Comparison of ENCODE assay signal across 8 cellular contexts in genomic region chr16:4330277-4330882, GRCh38. TPM values are rescaled to one million over a fixed set of nuclear protein-coding genes. Genes with fewer than 3 reads are reported as not detected.
DNase-seq lines count a peak whose midpoint lies in the region; ATAC-seq and TF ChIP-seq lines count a peak whose summit lies in the region.

No MANE protein-coding gene starts in this region.

- POLR2A ChIA-PET in CD4-positive, alpha-beta memory T cell (lab: Charles Lee; ENCODE audit: partially characterized antibody), result interaction anchor here (0.6 kb wide), 1 partner anchor 395 kb away, joined by 3 read pairs; no protein-coding TSS in a partner anchor
- POLR2A ChIA-PET in RWPE1 (lab: Yijun Ruan, JAX; ENCODE audit: low non-redundant PET), result no interaction called here

- peaks cover 4% of the 10 kb centered on the region for H3K23me2 ChIP-seq in H9 (ENCODE audit: insufficient read length, low read depth, low read length, poor library complexity, severe bottlenecking)

- H4K91ac ChIP-seq in H9 (ENCODE audit: insufficient read length, low read depth, low read length), result no peak overlapping the region

- H3K4me3 Mint-ChIP-seq in CD4-positive, alpha-beta memory T cell, result no peak overlapping the region
- H3K4me3 Mint-ChIP-seq in H9, result no peak overlapping the region
- peak overlapping the region; percentile 56 for H3K4me3 Mint-ChIP-seq in neural crest cell

- no peak overlapping the region for H3K4me2 ChIP-seq in H9 (ENCODE audit: insufficient read depth, insufficient read length, low read length)

- H4K8ac ChIP-seq in H9 (replicated peaks; ENCODE audit: insufficient read length, low read depth, low read length), result no peak overlapping the region

- H2BK12ac ChIP-seq in H9 (ENCODE audit: insufficient read length, low read depth, low read length), result no peak overlapping the region

- H4K5ac ChIP-seq in H9 (ENCODE audit: insufficient read length, low read depth, low read length), result no peak overlapping the region

- CTCF ChIA-PET in CD4-positive, alpha-beta memory T cell (lab: Charles Lee; ENCODE audit: partially characterized antibody), result interaction anchor here (0.6 to 13.3 kb wide), 16 partner anchors 8 to 391 kb away, joined by 3 to 161 read pairs (median 4); no protein-coding TSS in a partner anchor
- CTCF ChIA-PET in RWPE1 (lab: Yijun Ruan, JAX), result interaction anchor here (0.5 to 1.5 kb wide), 11 partner anchors 11 to 355 kb away, joined by 3 to 7 read pairs (median 3); partner anchors contain the start of gene TFAP4

- peaks cover 0 to 5% (median 1%) of the 10 kb centered on the region in 4 donors for H3K4me1 Mint-ChIP-seq in CD4-positive, alpha-beta memory T cell
- H3K4me1 Mint-ChIP-seq in H9 (peaks cover 4 to 8% of the 10 kb centered on the region in 2 experiments), neural crest cell (peaks cover 9% of the 10 kb centered on the region)

- H3K18ac ChIP-seq in H9 (ENCODE audit: insufficient read length, low read depth, low read length), result no peak overlapping the region

- no peak overlapping the region for H2BK5ac ChIP-seq in H9 (ENCODE audit: insufficient read length, low read length)

- H3K9ac ChIP-seq in H9 (ENCODE audit: extremely low read depth, insufficient read length, low read length), result no peak overlapping the region

- intact Hi-C loops in CD4-positive, alpha-beta memory T cell (cut with micrococcal nuclease), result loop anchor here (1.0 to 2.0 kb wide), 5 partner anchors 23 to 392 kb away; no protein-coding TSS in a partner anchor
- intact Hi-C loops in thyroid gland (cut with DNase I), result loop anchor here (5.0 kb wide), 1 partner anchor 123 kb away; no protein-coding TSS in a partner anchor

- H2AK5ac ChIP-seq in H9 (ENCODE audit: insufficient read length, low read length), result no peak overlapping the region

- no peak overlapping the region for H3K14ac ChIP-seq in H9 (ENCODE audit: insufficient read depth, low read length)

- no peaks in the 10 kb centered on the region for H3K27me3 ChIP-seq in CD4-positive, alpha-beta memory T cell (ENCODE audit: insufficient read depth, low read length)
- H3K27me3 ChIP-seq in H9 (ENCODE audit: insufficient read depth, low read length) (no peaks in the 10 kb centered on the region), thyroid gland (no peaks in the 10 kb centered on the region)

- no peak overlapping the region for H3K4ac ChIP-seq in H9 (ENCODE audit: low read depth, low read length)

- H2BK20ac ChIP-seq in H9 (ENCODE audit: low read depth, low read length, poor library complexity, severe bottlenecking), result no peak overlapping the region

- H3K79me2 ChIP-seq in H9 (ENCODE audit: insufficient read depth, low read length), result no peaks in the 10 kb centered on the region; the same call in 1 of the 2 replicates

- no peaks in the 10 kb centered on the region for H3K79me1 ChIP-seq in H9 (ENCODE audit: insufficient read depth, low read depth, low read length, poor library complexity, severe bottlenecking)

- H3K27me3 Mint-ChIP-seq in CD4-positive, alpha-beta memory T cell, result no peaks in the 10 kb centered on the region
- H3K27me3 Mint-ChIP-seq in H9 (ENCODE audit: low read depth) (no peaks in the 10 kb centered on the region), neural crest cell (ENCODE audit: low read depth) (no peaks in the 10 kb centered on the region)

- no CpG with 5 or more reads among the region's 15 CpGs for WGBS in H9 (ENCODE audit: extremely low coverage, insufficient read length, low lambda C conversion rate)
- 53 to 62% methylated on average over 11 to 14 of the region's 15 CpGs for WGBS in thyroid gland, 2 donors

- DNase-seq in CD4-positive, alpha-beta memory T cell, result peak; percentile 59 to 71 (median 61)
- DNase-seq in H9 (peak; percentile 77), RWPE1 (ENCODE audit: low spot score) (no peak), fibroblast of peridontal ligament (ENCODE audit: extremely low read depth) (peak; percentile 66), neural crest cell (ENCODE audit: low read depth, low spot score) (peak; percentile 86), thyroid gland (peak; percentile 80 to 85)
- peak; percentile 61 for DNase-seq in activated T-helper 9 cell treated with anti-CD3 and anti-CD28 coated beads, Interleukin-2, amount 50 U/mL, for 16 hours (ENCODE audit: low read depth)

- H3K36me3 Mint-ChIP-seq in CD4-positive, alpha-beta memory T cell, result no peaks in the 10 kb centered on the region
- H3K36me3 Mint-ChIP-seq in H9 (ENCODE audit: insufficient read depth in 1 of 3, low read depth in 3 of 3) (peaks cover 0 to 10% (median 4%) of the 10 kb centered on the region in 3 experiments; a peak in 4 of 7 replicates), neural crest cell (ENCODE audit: low read depth) (no peaks in the 10 kb centered on the region)

- no peaks in the 10 kb centered on the region for H3K9me3 ChIP-seq in CD4-positive, alpha-beta memory T cell (ENCODE audit: control insufficient read depth in 1 of 2, low read length in 2 of 2)
- H3K9me3 ChIP-seq in H9 (ENCODE audit: control insufficient read depth, low read depth, low read length) (no peaks in the 10 kb centered on the region), thyroid gland (no peaks in the 10 kb centered on the region)

- ATAC-seq in HG02885 (IDR thresholded peaks at IDR 0.05; ENCODE audit: poor library complexity, unreplicated experiment), result no peak

- no peaks in the 10 kb centered on the region for H4K20me1 ChIP-seq in H9 (ENCODE audit: control insufficient read depth, insufficient read depth, insufficient read length)

- peaks cover 9% of the 10 kb centered on the region for H3K4me1 ChIP-seq in CD4-positive, alpha-beta memory T cell (ENCODE audit: insufficient read depth, low read length)
- H3K4me1 ChIP-seq in H9 (ENCODE audit: insufficient read depth, low read length) (no peaks in the 10 kb centered on the region), thyroid gland (peaks cover 22 to 48% of the 10 kb centered on the region in 2 donors)

- H3K27ac ChIP-seq in CD4-positive, alpha-beta memory T cell (ENCODE audit: low read depth, low read length), result no peak overlapping the region
- no peak overlapping the region for H3K27ac ChIP-seq in H9 (ENCODE audit: insufficient read length, low read depth, low read length)
- H3K27ac ChIP-seq in RWPE1, result peak overlapping the region; percentile 97
- H3K27ac ChIP-seq in thyroid gland, result no peak overlapping the region

- H3K27ac Mint-ChIP-seq in CD4-positive, alpha-beta memory T cell, result peak overlapping the region in 1 of 7 donors; percentile 50
- no peak overlapping the region; a peak in 1 of 7 replicates for H3K27ac Mint-ChIP-seq in H9
- no peak overlapping the region for H3K27ac Mint-ChIP-seq in neural crest cell (ENCODE audit: unreplicated experiment)

- H3K36me3 ChIP-seq in CD4-positive, alpha-beta memory T cell (ENCODE audit: insufficient read depth, low read length), result no peaks in the 10 kb centered on the region
- peaks cover 0 to 4% of the 10 kb centered on the region in 2 donors for H3K36me3 ChIP-seq in thyroid gland

- no peak overlapping the region for H3K56ac ChIP-seq in H9 (ENCODE audit: insufficient read length, low read depth, low read length)

- no peak overlapping the region for H3T11ph ChIP-seq in H9 (ENCODE audit: low read length)

- no peak overlapping the region for H2BK120ac ChIP-seq in H9 (ENCODE audit: low read depth, low read length, poor library complexity, severe bottlenecking)

- no peak overlapping the region for H3K4me3 ChIP-seq in CD4-positive, alpha-beta memory T cell (ENCODE audit: low read length in 2 of 2)
- no peak overlapping the region for H3K4me3 ChIP-seq in thyroid gland (replicated peaks in 1 of 3)

- H2AFZ ChIP-seq in H9 (ENCODE audit: low read length), result no peak overlapping the region

- H3K9me3 Mint-ChIP-seq in CD4-positive, alpha-beta memory T cell, result no peaks in the 10 kb centered on the region
- H3K9me3 Mint-ChIP-seq in H9 (no peaks in the 10 kb centered on the region), neural crest cell (no peaks in the 10 kb centered on the region)

- TF ChIP-seq CTCF in H9 (conservative IDR thresholded peaks at IDR 0.05) (peak; percentile 98), RWPE1 (conservative IDR thresholded peaks at IDR 0.05; ENCODE audit: low read depth) (peak; percentile 90), neural crest cell (conservative IDR thresholded peaks at IDR 0.05) (peak; percentile 94), thyroid gland (IDR thresholded peaks at IDR 0.05) (peak; percentile 88 to 97 (median 91))

- H3K23ac ChIP-seq in H9 (ENCODE audit: insufficient read length, low read depth, low read length), result no peak overlapping the region

- no peak overlapping the region for H2BK15ac ChIP-seq in H9 (ENCODE audit: low read depth, low read length)

- no peak for TF ChIP-seq POLR2A in thyroid gland (IDR thresholded peaks at IDR 0.05)

RNA-seq across cellular contexts. Expression of gene GLIS2, which starts 14.5 kb away (rescaled TPM):
- under 1 TPM in 1 of 2 experiments, not detected in 1; 0.08 TPM for total RNA-seq in CD4-positive, alpha-beta memory T cell
- polyA plus RNA-seq in CD4-positive, alpha-beta memory T cell, result not detected
- total RNA-seq in H9 (2021) (14.3 and 14.9 TPM in 2 replicates), neural crest cell (17.2 and 17.4 TPM in 2 replicates), thyroid gland (1 to 10 TPM; 5.5 to 7.6 (median 6.7) TPM)

RNA-seq across cellular contexts. Expression of gene PAM16, which starts 20.7 kb away (rescaled TPM):
- total RNA-seq in CD4-positive, alpha-beta memory T cell, result 10 to 100 TPM; 38.6 to 54.8 TPM
- polyA plus RNA-seq in CD4-positive, alpha-beta memory T cell, result 10 to 100 TPM; 34.6 to 34.8 TPM
- total RNA-seq in H9 (2021) (80.4 and 81.8 TPM in 2 replicates), neural crest cell (36.2 and 43.3 TPM in 2 replicates), thyroid gland (10 to 100 TPM in 3 of 4 donors, 1 to 10 TPM in 1; 5.6 to 60.2 (median 27.3) TPM)

RNA-seq across cellular contexts. Expression of gene VASN, which starts 41.3 kb away (rescaled TPM):
- under 1 TPM; 0.11 to 0.29 TPM for total RNA-seq in CD4-positive, alpha-beta memory T cell
- under 1 TPM in 1 of 2 donors, not detected in 1; 0.16 TPM for polyA plus RNA-seq in CD4-positive, alpha-beta memory T cell
- total RNA-seq in H9 (2021) (10.8 and 11.0 TPM in 2 replicates), neural crest cell (0.91 and 1.2 TPM in 2 replicates), thyroid gland (10 to 100 TPM; 21.9 to 47.0 (median 28.8) TPM)

RNA-seq across cellular contexts. Expression of gene TFAP4, which starts 57.6 kb away (rescaled TPM):
- total RNA-seq in CD4-positive, alpha-beta memory T cell, result 10 to 100 TPM; 25.2 to 27.3 TPM
- under 1 TPM; 0.59 to 1.00 TPM for polyA plus RNA-seq in CD4-positive, alpha-beta memory T cell
- total RNA-seq in H9 (2021) (50.5 and 51.9 TPM in 2 replicates), neural crest cell (36.9 and 37.9 TPM in 2 replicates), thyroid gland (1 to 10 TPM; 3.8 to 6.3 (median 5.4) TPM)

Comparison
In these comparisons a context has a peak if more than half of its experiments do, and no peak if none do; other contexts are left out.
1. RNA of gene GLIS2, which starts 14.5 kb away (total RNA-seq): 17.2 to 17.4 TPM in neural crest cell, 14.3 to 14.9 TPM in H9 and 5.5 to 7.6 TPM in thyroid gland; 0.08 TPM in CD4-positive, alpha-beta memory T cell; every median in the first group is over 4 times any median in the second.
2. Peak in every context shown above with its lines, with median percentiles within 50 percentile points of each other: CTCF ChIP-seq.